In the genomic region with DNA sequence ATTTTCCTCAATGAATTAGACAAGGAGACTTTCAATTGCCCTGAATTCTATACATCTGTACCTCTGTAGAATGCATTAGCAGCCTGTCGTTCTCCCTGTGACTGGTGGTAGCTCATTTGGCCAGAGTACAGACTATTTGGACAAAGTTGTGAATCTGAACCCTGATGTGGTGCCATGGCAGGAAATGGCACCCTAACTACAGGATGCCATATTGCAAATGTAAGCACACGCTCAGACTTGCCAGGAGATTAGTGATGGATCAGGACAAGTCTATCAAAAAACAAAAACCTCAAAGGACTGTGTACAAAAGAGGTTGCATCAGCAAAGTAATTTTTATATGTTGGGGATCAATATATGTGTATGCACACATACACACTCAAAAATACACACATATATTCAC, we compare ENCODE assay signal across 19 cellular contexts. TPM values are rescaled to one million over a fixed set of nuclear protein-coding genes. Genes with fewer than 3 reads are reported as not detected.
A peak's percentile ranks its signal among the peaks of the same experiment; 100 is the strongest.
DNase-seq lines count a peak whose midpoint lies in the region; ATAC-seq and TF ChIP-seq lines count a peak whose summit lies in the region.
"Had no signal": no experiment of that assay in that cellular context is flagged by ENCODE, and none has a peak within 500 bp of the region (broad histone marks: within the 10 kb centered on the region; RNA-seq: fewer than 3 reads in every experiment).

No MANE protein-coding gene starts in this region.

- H3K27me3 ChIP-seq in A673 (replicated peaks; ENCODE audit: insufficient read depth, low read depth, low read length, poor library complexity), result no peaks in the 10 kb centered on the region
- H3K27me3 ChIP-seq in adipocyte (replicated peaks; ENCODE audit: control insufficient read depth, insufficient read depth, low read length), result no peaks in the 10 kb centered on the region

- no TSS peak for BruUV-seq in A673 (replicated peaks; lab: Mats Ljungman, UMichigan)

- H3K27ac ChIP-seq in A673 (ENCODE audit: low read depth, low read length, poor library complexity, severe bottlenecking) (peak overlapping the region; percentile 59), HEK293 (ENCODE audit: extremely low read depth, low read depth, low read length) (no peak overlapping the region)
- H3K27ac ChIP-seq: SJSA1 had no signal

- H3K36me3 ChIP-seq in A673 (ENCODE audit: insufficient read depth, low read length, poor library complexity, severe bottlenecking) (no peaks in the 10 kb centered on the region), HEK293 (ENCODE audit: control insufficient read depth in 2 of 2, insufficient read depth in 1 of 2, low read length in 2 of 2) (no peaks in the 10 kb centered on the region), adipocyte (ENCODE audit: control insufficient read depth, insufficient read depth, low read length, severe bottlenecking) (peaks cover 18% of the 10 kb centered on the region)
- H3K36me3 ChIP-seq: SJSA1 had no signal

- CTCF ChIA-PET in A673 (lab: Charles Lee), result no interaction called here
- CTCF ChIA-PET in HEK293 (lab: Yijun Ruan, JAX), result interaction anchor here (0.6 kb wide), 1 partner anchor 337 kb away, joined by 3 read pairs; no protein-coding TSS in a partner anchor

- intact Hi-C loops in A673 (cut with micrococcal nuclease; ENCODE audit: unreplicated experiment), result no loop called here

- DNase-seq in A673 (ENCODE audit: low spot score) (peak; percentile 56), adipocyte (ENCODE audit: low read depth) (no peak), midbrain (lab: John Stamatoyannopoulos, UW) (peak; percentile 12), AG08395 (ENCODE audit: low spot score) (no peak), EL (no peak), NCI-H526 (lab: John Stamatoyannopoulos, UW) (no peak)
- DNase-seq: Caco-2; CD4-positive, CD25-positive, alpha-beta regulatory T cell; DMS53; H7; MM.1S; NCI-H2081; NCI-H446 treated with DMSO at 0.1 percent for 48 hours; NCI-H748 treated with DMSO at 0.1 percent for 48 hours; RPMI8226; SW 1271 had no signal

- no peak overlapping the region for H3K4me3 ChIP-seq in A673 (ENCODE audit: low read depth, low read length, poor library complexity, severe bottlenecking)
- no peak overlapping the region for H3K4me3 ChIP-seq in HEK293 (ENCODE audit: low read depth, low read length)
- H3K4me3 ChIP-seq in adipocyte (ENCODE audit: low read length), result peak overlapping the region; percentile 49
- H3K4me3 ChIP-seq: SJSA1 had no signal

- peak overlapping the region; percentile 83 for H3K9ac ChIP-seq in adipocyte (ENCODE audit: low read length)

- no peaks in the 10 kb centered on the region for H3K9me3 ChIP-seq in A673 (ENCODE audit: low read depth, low read length, poor library complexity, severe bottlenecking)
- H3K9me3 ChIP-seq in HEK293 (ENCODE audit: control insufficient read depth, insufficient read depth, low read depth, low read length), result no peaks in the 10 kb centered on the region
- peaks cover 3% of the 10 kb centered on the region for H3K9me3 ChIP-seq in adipocyte (ENCODE audit: control insufficient read depth, low read length)
- H3K9me3 ChIP-seq: Caco-2, SJSA1 had no signal

- POLR2A ChIA-PET in A673 (lab: Charles Lee; ENCODE audit: low non-redundant PET) (no interaction called here), HEK293 (lab: Yijun Ruan, JAX) (no interaction called here)

- no peak for ATAC-seq in SK-N-SH treated with all-trans-retinoic acid at 6 μM for 48 hours

- TF ChIP-seq CTCF in A673 (conservative IDR thresholded peaks at IDR 0.05; ENCODE audit: low read depth, low read length), result no peak
- no peak for TF ChIP-seq CTCF in HEK293 (tag by site-specific recombination; IDR thresholded peaks at IDR 0.05)

- H3K4me1 ChIP-seq in A673 (ENCODE audit: insufficient read depth, low read length, poor library complexity, severe bottlenecking) (peaks cover 34% of the 10 kb centered on the region), HEK293 (ENCODE audit: control insufficient read depth, insufficient read depth, low read length) (no peaks in the 10 kb centered on the region), adipocyte (ENCODE audit: control insufficient read depth, insufficient read depth, low read length) (peaks cover 48% of the 10 kb centered on the region)
- H3K4me1 ChIP-seq: Caco-2, SJSA1 had no signal

TF ChIP-seq in HEK293, 187 proteins besides CTCF, POLR2A, EP300 and RAD21:
- TF ChIP-seq FEZF1 (tag by site-specific recombination; IDR thresholded peaks at IDR 0.05) (peak; percentile 82), GLI2 (tag by site-specific recombination; IDR thresholded peaks at IDR 0.05; ENCODE audit: borderline replicate concordance, low read depth) (no peak), ZNF785 (tag by site-specific recombination; IDR thresholded peaks at IDR 0.05) (no peak)

TF ChIP-seq in SK-N-SH treated with all-trans-retinoic acid at 6 μM for 48 hours, 23 proteins besides CTCF, POLR2A, EP300 and RAD21:
- TF ChIP-seq, protein P1, sequence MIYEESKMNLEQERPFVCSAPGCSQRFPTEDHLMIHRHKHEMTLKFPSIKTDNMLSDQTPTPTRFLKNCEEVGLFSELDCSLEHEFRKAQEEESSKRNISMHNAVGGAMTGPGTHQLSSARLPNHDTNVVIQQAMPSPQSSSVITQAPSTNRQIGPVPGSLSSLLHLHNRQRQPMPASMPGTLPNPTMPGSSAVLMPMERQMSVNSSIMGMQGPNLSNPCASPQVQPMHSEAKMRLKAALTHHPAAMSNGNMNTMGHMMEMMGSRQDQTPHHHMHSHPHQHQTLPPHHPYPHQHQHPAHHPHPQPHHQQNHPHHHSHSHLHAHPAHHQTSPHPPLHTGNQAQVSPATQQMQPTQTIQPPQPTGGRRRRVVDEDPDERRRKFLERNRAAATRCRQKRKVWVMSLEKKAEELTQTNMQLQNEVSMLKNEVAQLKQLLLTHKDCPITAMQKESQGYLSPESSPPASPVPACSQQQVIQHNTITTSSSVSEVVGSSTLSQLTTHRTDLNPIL (CRISPR knock-in tag; IDR thresholded peaks at IDR 0.05; ENCODE audit: low read depth), result no peak
- TF ChIP-seq, protein P2, sequence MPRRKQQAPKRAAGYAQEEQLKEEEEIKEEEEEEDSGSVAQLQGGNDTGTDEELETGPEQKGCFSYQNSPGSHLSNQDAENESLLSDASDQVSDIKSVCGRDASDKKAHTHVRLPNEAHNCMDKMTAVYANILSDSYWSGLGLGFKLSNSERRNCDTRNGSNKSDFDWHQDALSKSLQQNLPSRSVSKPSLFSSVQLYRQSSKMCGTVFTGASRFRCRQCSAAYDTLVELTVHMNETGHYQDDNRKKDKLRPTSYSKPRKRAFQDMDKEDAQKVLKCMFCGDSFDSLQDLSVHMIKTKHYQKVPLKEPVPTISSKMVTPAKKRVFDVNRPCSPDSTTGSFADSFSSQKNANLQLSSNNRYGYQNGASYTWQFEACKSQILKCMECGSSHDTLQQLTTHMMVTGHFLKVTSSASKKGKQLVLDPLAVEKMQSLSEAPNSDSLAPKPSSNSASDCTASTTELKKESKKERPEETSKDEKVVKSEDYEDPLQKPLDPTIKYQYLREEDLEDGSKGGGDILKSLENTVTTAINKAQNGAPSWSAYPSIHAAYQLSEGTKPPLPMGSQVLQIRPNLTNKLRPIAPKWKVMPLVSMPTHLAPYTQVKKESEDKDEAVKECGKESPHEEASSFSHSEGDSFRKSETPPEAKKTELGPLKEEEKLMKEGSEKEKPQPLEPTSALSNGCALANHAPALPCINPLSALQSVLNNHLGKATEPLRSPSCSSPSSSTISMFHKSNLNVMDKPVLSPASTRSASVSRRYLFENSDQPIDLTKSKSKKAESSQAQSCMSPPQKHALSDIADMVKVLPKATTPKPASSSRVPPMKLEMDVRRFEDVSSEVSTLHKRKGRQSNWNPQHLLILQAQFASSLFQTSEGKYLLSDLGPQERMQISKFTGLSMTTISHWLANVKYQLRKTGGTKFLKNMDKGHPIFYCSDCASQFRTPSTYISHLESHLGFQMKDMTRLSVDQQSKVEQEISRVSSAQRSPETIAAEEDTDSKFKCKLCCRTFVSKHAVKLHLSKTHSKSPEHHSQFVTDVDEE (CRISPR knock-in tag; IDR thresholded peaks at IDR 0.05), result no peak
- no peak for TF ChIP-seq ZNF8 (CRISPR knock-in tag; IDR thresholded peaks at IDR 0.05)
- TF ChIP-seq RARB (CRISPR knock-in tag; IDR thresholded peaks at IDR 0.05), result no peak
- TF ChIP-seq CSDC2 (CRISPR knock-in tag; IDR thresholded peaks at IDR 0.05), result no peak
- no peak for TF ChIP-seq ISL1 (CRISPR knock-in tag; IDR thresholded peaks at IDR 0.05)
- TF ChIP-seq ZFP30 (CRISPR knock-in tag; IDR thresholded peaks at IDR 0.05), result no peak
- no peak for TF ChIP-seq TCF4 (CRISPR knock-in tag; IDR thresholded peaks at IDR 0.05; ENCODE audit: borderline replicate concordance)
- TF ChIP-seq PPARA (CRISPR knock-in tag; IDR thresholded peaks at IDR 0.05; ENCODE audit: borderline replicate concordance), result no peak
- no peak for TF ChIP-seq ZC3H10 (CRISPR knock-in tag; IDR thresholded peaks at IDR 0.05)
- TF ChIP-seq, protein P3, sequence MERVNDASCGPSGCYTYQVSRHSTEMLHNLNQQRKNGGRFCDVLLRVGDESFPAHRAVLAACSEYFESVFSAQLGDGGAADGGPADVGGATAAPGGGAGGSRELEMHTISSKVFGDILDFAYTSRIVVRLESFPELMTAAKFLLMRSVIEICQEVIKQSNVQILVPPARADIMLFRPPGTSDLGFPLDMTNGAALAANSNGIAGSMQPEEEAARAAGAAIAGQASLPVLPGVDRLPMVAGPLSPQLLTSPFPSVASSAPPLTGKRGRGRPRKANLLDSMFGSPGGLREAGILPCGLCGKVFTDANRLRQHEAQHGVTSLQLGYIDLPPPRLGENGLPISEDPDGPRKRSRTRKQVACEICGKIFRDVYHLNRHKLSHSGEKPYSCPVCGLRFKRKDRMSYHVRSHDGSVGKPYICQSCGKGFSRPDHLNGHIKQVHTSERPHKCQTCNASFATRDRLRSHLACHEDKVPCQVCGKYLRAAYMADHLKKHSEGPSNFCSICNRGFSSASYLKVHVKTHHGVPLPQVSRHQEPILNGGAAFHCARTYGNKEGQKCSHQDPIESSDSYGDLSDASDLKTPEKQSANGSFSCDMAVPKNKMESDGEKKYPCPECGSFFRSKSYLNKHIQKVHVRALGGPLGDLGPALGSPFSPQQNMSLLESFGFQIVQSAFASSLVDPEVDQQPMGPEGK (CRISPR knock-in tag; IDR thresholded peaks at IDR 0.05; ENCODE audit: borderline replicate concordance), result no peak
- no peak for TF ChIP-seq ARNTL (CRISPR knock-in tag; IDR thresholded peaks at IDR 0.05; ENCODE audit: borderline replicate concordance, low read depth)
- TF ChIP-seq BACH2 (CRISPR knock-in tag; IDR thresholded peaks at IDR 0.05; ENCODE audit: borderline replicate concordance), result no peak
- TF ChIP-seq ZNF70 (CRISPR knock-in tag; IDR thresholded peaks at IDR 0.05), result no peak
- no peak for TF ChIP-seq TOX (CRISPR knock-in tag; IDR thresholded peaks at IDR 0.05; ENCODE audit: borderline replicate concordance)
- no peak for TF ChIP-seq ZFP3 (CRISPR knock-in tag; IDR thresholded peaks at IDR 0.05)
- TF ChIP-seq OSR1 (CRISPR knock-in tag; IDR thresholded peaks at IDR 0.05), result no peak
- no peak for TF ChIP-seq ESRRG (CRISPR knock-in tag; IDR thresholded peaks at IDR 0.05)
- no peak for TF ChIP-seq ZNF565 (CRISPR knock-in tag; conservative IDR thresholded peaks at IDR 0.05; ENCODE audit: low read depth)
- TF ChIP-seq SNAI2 (CRISPR knock-in tag; IDR thresholded peaks at IDR 0.05), result no peak
TF ChIP-seq in SK-N-SH treated with all-trans-retinoic acid at 6 μM for 48 hours: peak in this region for 0.

RNA-seq across cellular contexts. Expression of a gene that starts 58.3 kb away (rescaled TPM):
- total RNA-seq in A673 (2021), result 0.45 and 0.46 TPM in 2 replicates
- total RNA-seq: SJSA1 had no signal

Comparison
In these comparisons a context has a peak if more than half of its experiments do, and no peak if none do; other contexts are left out.
1. DNase-seq: peak in A673 (single experiment) and midbrain (single experiment); none in adipocyte (single experiment), AG08395 (single experiment), EL (single experiment) and NCI-H526 (0 of 2).